ENCODE assay signal across 7 cellular contexts in the genomic region with DNA sequence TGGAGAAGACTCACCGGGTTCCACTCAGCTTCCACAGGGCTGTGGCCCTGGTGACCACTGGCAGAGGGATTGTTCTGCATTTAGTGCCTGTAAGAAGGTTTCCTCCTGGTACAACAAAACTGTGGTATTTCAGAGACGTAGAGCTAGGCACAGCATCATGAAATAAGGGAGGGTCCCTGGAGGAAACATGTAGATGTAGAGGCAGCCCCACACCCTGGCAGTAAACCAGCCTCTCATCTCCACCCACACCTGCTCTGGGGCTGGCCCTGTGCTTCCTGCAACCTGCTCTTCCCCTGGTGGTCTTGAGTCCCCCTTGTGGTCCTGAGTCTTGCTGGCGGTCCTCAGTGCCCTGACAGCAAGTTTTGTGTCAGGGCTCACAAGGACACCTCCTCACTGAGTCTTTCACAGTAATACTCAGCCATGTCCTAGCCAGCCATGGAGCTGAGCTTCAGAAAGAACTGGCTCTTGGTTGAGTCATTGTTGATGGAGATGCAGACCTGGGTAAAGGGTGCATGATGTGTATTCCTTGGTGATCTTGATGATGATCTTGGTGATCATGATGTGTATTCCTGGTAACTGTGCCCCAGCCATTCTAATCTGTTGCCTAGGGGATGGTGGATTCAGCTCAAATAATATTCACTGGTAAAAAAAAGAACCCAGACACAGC.
DNase-seq lines count a peak whose midpoint lies in the region; ATAC-seq and TF ChIP-seq lines count a peak whose summit lies in the region.
"Not testable (repeated sequence)": the region's sequence is repeated elsewhere in the genome, so short reads cannot be mapped to it uniquely, and the experiment has no call there.

No MANE protein-coding gene starts in this region.

- TF ChIP-seq CTCF in RWPE2 (IDR thresholded peaks at IDR 0.05; ENCODE audit: poor library complexity, severe bottlenecking) = not testable (repeated sequence)

- H3K4me3 Mint-ChIP-seq in activated CD4-positive, alpha-beta T cell treated with anti-CD3 and anti-CD28 coated beads, Interleukin-2, amount 10 ng/mL, durations not matched to agents 7 days and 5 days; activated T-helper 17 cell treated with anti-CD3 and anti-CD28 coated beads, Interleukin-2, amount 50 U/mL, for 72 hours; activated naive CD8-positive, alpha-beta T cell treated with anti-CD3 and anti-CD28 coated beads, Interleukin-2, amount 50 U/mL, for 24 hours: not testable (repeated sequence)

- not testable (repeated sequence) for H3K4me1 Mint-ChIP-seq in activated CD4-positive, alpha-beta T cell treated with anti-CD3 and anti-CD28 coated beads, Interleukin-2, amount 10 ng/mL, durations not matched to agents 7 days and 5 days; activated T-helper 17 cell treated with anti-CD3 and anti-CD28 coated beads, Interleukin-2, amount 50 U/mL, for 72 hours; activated naive CD8-positive, alpha-beta T cell treated with anti-CD3 and anti-CD28 coated beads, Interleukin-2, amount 50 U/mL, for 24 hours

- H3K4me1 ChIP-seq in RWPE2 (ENCODE audit: insufficient read depth, poor library complexity, severe bottlenecking) = not testable (repeated sequence)

- CTCF ChIA-PET in activated CD4-positive, alpha-beta T cell treated with anti-CD3 and anti-CD28 coated beads, Interleukin-2, amount 10 ng/mL, durations not matched to agents 7 days and 5 days (lab: Charles Lee) = not testable (repeated sequence)

- H3K36me3 Mint-ChIP-seq in activated CD4-positive, alpha-beta T cell treated with anti-CD3 and anti-CD28 coated beads, Interleukin-2, amount 10 ng/mL, durations not matched to agents 7 days and 5 days (ENCODE audit: low read depth); activated T-helper 17 cell treated with anti-CD3 and anti-CD28 coated beads, Interleukin-2, amount 50 U/mL, for 72 hours (ENCODE audit: low read depth); activated naive CD8-positive, alpha-beta T cell treated with anti-CD3 and anti-CD28 coated beads, Interleukin-2, amount 50 U/mL, for 24 hours (ENCODE audit: low read depth): not testable (repeated sequence)

- H3K27ac Mint-ChIP-seq in activated CD4-positive, alpha-beta T cell treated with anti-CD3 and anti-CD28 coated beads, Interleukin-2, amount 10 ng/mL, durations not matched to agents 7 days and 5 days; activated T-helper 17 cell treated with anti-CD3 and anti-CD28 coated beads, Interleukin-2, amount 50 U/mL, for 72 hours; activated naive CD8-positive, alpha-beta T cell treated with anti-CD3 and anti-CD28 coated beads, Interleukin-2, amount 50 U/mL, for 24 hours: not testable (repeated sequence)

- not testable (repeated sequence) for H3K27ac ChIP-seq in RWPE2 (ENCODE audit: poor library complexity, severe bottlenecking)

- ATAC-seq in RWPE2 (ENCODE audit: low read depth) = not testable (repeated sequence)
- peak; percentile 80 for ATAC-seq in activated T-helper 17 cell treated with anti-CD3 and anti-CD28 coated beads, Interleukin-2, amount 50 U/mL, for 72 hours (replicated peaks)
- ATAC-seq in activated naive CD8-positive, alpha-beta T cell treated with anti-CD3 and anti-CD28 coated beads, Interleukin-2, amount 50 U/mL, for 24 hours = peak; percentile 80

- not testable (repeated sequence) for H3K9me3 Mint-ChIP-seq in activated CD4-positive, alpha-beta T cell treated with anti-CD3 and anti-CD28 coated beads, Interleukin-2, amount 10 ng/mL, durations not matched to agents 7 days and 5 days; activated T-helper 17 cell treated with anti-CD3 and anti-CD28 coated beads, Interleukin-2, amount 50 U/mL, for 72 hours; activated naive CD8-positive, alpha-beta T cell treated with anti-CD3 and anti-CD28 coated beads, Interleukin-2, amount 50 U/mL, for 24 hours

- not testable (repeated sequence) for H3K27me3 Mint-ChIP-seq in activated CD4-positive, alpha-beta T cell treated with anti-CD3 and anti-CD28 coated beads, Interleukin-2, amount 10 ng/mL, durations not matched to agents 7 days and 5 days; activated T-helper 17 cell treated with anti-CD3 and anti-CD28 coated beads, Interleukin-2, amount 50 U/mL, for 72 hours; activated naive CD8-positive, alpha-beta T cell treated with anti-CD3 and anti-CD28 coated beads, Interleukin-2, amount 50 U/mL, for 24 hours

- H3K27me3 ChIP-seq in RWPE2 (ENCODE audit: insufficient read depth, poor library complexity, severe bottlenecking) = not testable (repeated sequence)

- not testable (repeated sequence) for H3K4me3 ChIP-seq in RWPE2 (ENCODE audit: severe bottlenecking)

- DNase-seq in RWPE2 (ENCODE audit: low spot score) = peak; percentile 10
- peak; percentile 5 for DNase-seq in activated CD4-positive, alpha-beta T cell treated with anti-CD3 and anti-CD28 coated beads, Interleukin-2, amount 10 ng/mL, durations not matched to agents 7 days and 5 days
- peak; percentile 49 for DNase-seq in activated CD8-positive, alpha-beta memory T cell treated with anti-CD3 and anti-CD28 coated beads, Interleukin-2, amount 50 U/mL, for 48 hours
- peak; percentile 8 for DNase-seq in activated naive CD8-positive, alpha-beta T cell treated with anti-CD3 and anti-CD28 coated beads, Interleukin-2, amount 50 U/mL, for 24 hours
- DNase-seq in stimulated activated CD4-positive, alpha-beta T cell treated with anti-CD3 and anti-CD28 coated beads, Interleukin-4, amount 100 ng/mL, for 24 hours = peak; percentile 1
- peak; percentile 0 for DNase-seq in superior temporal gyrus (ENCODE audit: extremely low spot score)

- POLR2A ChIA-PET in activated CD4-positive, alpha-beta T cell treated with anti-CD3 and anti-CD28 coated beads, Interleukin-2, amount 10 ng/mL, durations not matched to agents 7 days and 5 days (lab: Charles Lee) = not testable (repeated sequence)

- not testable (repeated sequence) for H3K36me3 ChIP-seq in RWPE2 (ENCODE audit: low read depth)

- not testable (repeated sequence) for H3K9me3 ChIP-seq in RWPE2 (ENCODE audit: severe bottlenecking)
